In genomic region chr22:36224245-36224644, GRCh38 we compare ENCODE assay signal across 18 cellular contexts. TPM values are rescaled to one million over a fixed set of nuclear protein-coding genes. Genes with fewer than 3 reads are reported as not detected.
"Had no signal": no experiment of that assay in that cellular context is flagged by ENCODE, and none has a peak within 500 bp of the region (broad histone marks: within the 10 kb centered on the region; RNA-seq: fewer than 3 reads in every experiment).

No MANE protein-coding gene starts in this region.

- H3K36me3 ChIP-seq: cardiac muscle cell had no signal

- H3K4me3 ChIP-seq: cardiac muscle cell, lower lobe of right lung, sigmoid colon, SK-N-MC had no signal

- H3K27ac ChIP-seq: cardiac muscle cell, lower lobe of right lung, sigmoid colon, SK-N-MC had no signal

- H3K9me3 ChIP-seq: lower lobe of right lung, sigmoid colon had no signal

- DNase-seq: activated CD4-positive, alpha-beta memory T cell treated with anti-CD3 and anti-CD28 coated beads for 36 hours; activated CD4-positive, alpha-beta T cell treated with anti-CD3 and anti-CD28 coated beads for 48 hours; activated naive CD4-positive, alpha-beta T cell treated with anti-CD3 and anti-CD28 coated beads for 36 hours; activated T-cell treated with anti-CD3 and anti-CD28 coated beads, Interleukin-2, amount 50 U/mL, for 1 hour; foreskin melanocyte; hypothalamus; left colon; lower lobe of right lung; naive B cell; posterior cingulate gyrus; retina; sigmoid colon; stimulated activated CD4-positive, alpha-beta T cell treated with anti-CD3 and anti-CD28 coated beads, Interleukin-2, amount 100 ng/mL, for 48 hours; stimulated activated naive CD8-positive, alpha-beta T cell treated with anti-CD3 and anti-CD28 coated beads, Interleukin-15, Interleukin-2, amounts not matched to agents 100 U/mL and 50 U/mL, for 24 hours had no signal

- ATAC-seq: left colon; lower lobe of right lung; stimulated activated naive CD8-positive, alpha-beta T cell treated with anti-CD3 and anti-CD28 coated beads, Interleukin-15, Interleukin-2, amounts not matched to agents 100 U/mL and 50 U/mL, for 24 hours had no signal

- H3K27me3 ChIP-seq: cardiac muscle cell, sigmoid colon had no signal

RNA-seq across cellular contexts. Expression of gene APOL4, which starts 22.6 kb away (rescaled TPM):
- total RNA-seq: epithelial cell of proximal tubule, neural crest cell had no signal
- polyA plus RNA-seq: cardiac muscle cell had no signal

RNA-seq across cellular contexts. Expression of gene APOL1, which starts 28.7 kb away (rescaled TPM):
- total RNA-seq: cardiac muscle cell, neural crest cell had no signal
